In genomic region chr1:65526049-65526556, GRCh38 we compare ENCODE assay signal across 11 cellular contexts.
A peak's percentile ranks its signal among the peaks of the same experiment; 100 is the strongest.
DNase-seq lines count a peak whose midpoint lies in the region; ATAC-seq, FAIRE-seq and TF ChIP-seq lines count a peak whose summit lies in the region.
"Had no signal": no experiment of that assay in that cellular context is flagged by ENCODE, and none has a peak within 500 bp of the region (broad histone marks: within the 10 kb centered on the region; RNA-seq: fewer than 3 reads in every experiment).

No MANE protein-coding gene starts in this region.

- H3K4me3 ChIP-seq in astrocyte (ENCODE audit: insufficient read depth, low read depth, low read length) (no peak overlapping the region), gastrocnemius medialis (peak overlapping the region; percentile 56 to 68 (median 64)), kidney (ENCODE audit: low read length in 2 of 2) (peak overlapping the region in 1 of 2 donors; percentile 52)

- H3K9me3 Mint-ChIP-seq in astrocyte (ENCODE audit: unreplicated experiment), result peaks cover 3% of the 10 kb centered on the region

- FAIRE-seq in astrocyte (lab: Jason Lieb, UNC) (no peak), kidney (lab: Jason Lieb, UNC) (no peak), GM19239 (lab: Jason Lieb, UNC) (no peak)

- intact Hi-C loops in gastrocnemius medialis (cut with DNase I; ENCODE audit: low total_unique reads) (loop anchor here (5.0 kb wide), 1 partner anchor 49 kb away; no protein-coding TSS in a partner anchor), kidney (cut with DNase I) (no loop called here)

- H3K27me3 Mint-ChIP-seq in astrocyte (ENCODE audit: low read depth, unreplicated experiment), result peaks cover 32% of the 10 kb centered on the region

- ATAC-seq in gastrocnemius medialis (peak in 1 of 2 donors; percentile 11), GM21825 (IDR thresholded peaks at IDR 0.05; ENCODE audit: unreplicated experiment) (no peak)

- DNase-seq in GM13977 (ENCODE audit: low spot score), result peak; percentile 11
- DNase-seq in astrocyte (ENCODE audit: low read depth), result no peak
- peak; percentile 20 for DNase-seq in iPS-NIHi7 (ENCODE audit: extremely low spot score)
- DNase-seq in gastrocnemius medialis, result no peak
- DNase-seq in kidney, result no peak
- DNase-seq in activated CD8-positive, alpha-beta memory T cell treated with anti-CD3 and anti-CD28 coated beads, Interleukin-2, amount 50 U/mL, for 48 hours, result no peak
- DNase-seq in GM19239 (ENCODE audit: insufficient read length, low spot score), result no peak
- DNase-seq: activated gamma-delta T cell treated with Interleukin-2 at 50 U/mL for 16 hours, NCI-H526 treated with DMSO at 0.1 percent for 48 hours had no signal

- H2AFZ ChIP-seq in astrocyte (ENCODE audit: low read depth, low read length), result no peak overlapping the region

- H3K9ac ChIP-seq in astrocyte (ENCODE audit: low read length) (no peak overlapping the region), kidney (ENCODE audit: low read length in 2 of 2) (no peak overlapping the region)

- H3K79me2 ChIP-seq in astrocyte (ENCODE audit: insufficient read depth, low read length), result no peaks in the 10 kb centered on the region

- peaks cover 1% of the 10 kb centered on the region for H3K4me1 Mint-ChIP-seq in astrocyte (ENCODE audit: low read depth, unreplicated experiment)

- peak overlapping the region; percentile 77 for H3K4me3 Mint-ChIP-seq in astrocyte (ENCODE audit: unreplicated experiment)

- in situ Hi-C loops in GM13977 (cut with MboI; ENCODE audit: low pct_unique_long_range_greater_than_20kb, low sequenced_read_pairs, unreplicated experiment) (no loop called here), gastrocnemius medialis (cut with MboI; ENCODE audit: low sequenced_read_pairs in 4 of 4) (no loop called here)

- no peaks in the 10 kb centered on the region for H3K36me3 ChIP-seq in astrocyte (ENCODE audit: insufficient read depth, low read length)
- H3K36me3 ChIP-seq in gastrocnemius medialis, result no peaks in the 10 kb centered on the region
- no peaks in the 10 kb centered on the region for H3K36me3 ChIP-seq in kidney (ENCODE audit: control insufficient read depth in 1 of 2, insufficient read depth in 2 of 2, low read length in 2 of 2)
- H3K36me3 ChIP-seq: neutrophil had no signal

- no peaks in the 10 kb centered on the region for H3K9me3 ChIP-seq in astrocyte (ENCODE audit: insufficient read depth, low read depth, low read length)
- H3K9me3 ChIP-seq in gastrocnemius medialis, result no peaks in the 10 kb centered on the region
- no peaks in the 10 kb centered on the region for H3K9me3 ChIP-seq in kidney (ENCODE audit: control insufficient read depth in 1 of 2, low read length in 2 of 2)
- H3K9me3 ChIP-seq: neutrophil had no signal

- no peak for TF ChIP-seq POLR2A in gastrocnemius medialis (IDR thresholded peaks at IDR 0.05)

- H3K27ac Mint-ChIP-seq in astrocyte (ENCODE audit: unreplicated experiment), result no peak overlapping the region

- H3K27me3 ChIP-seq in astrocyte (ENCODE audit: insufficient read depth, low read length), result peaks cover 22% of the 10 kb centered on the region
- peaks cover 23 to 38% (median 29%) of the 10 kb centered on the region in 3 donors for H3K27me3 ChIP-seq in gastrocnemius medialis

- H3K27ac ChIP-seq in astrocyte (ENCODE audit: low read depth, low read length) (no peak overlapping the region), gastrocnemius medialis (peak overlapping the region; percentile 7 to 57 (median 42)), kidney (ENCODE audit: low read depth in 2 of 2, low read length in 2 of 2) (no peak overlapping the region)
- H3K27ac ChIP-seq: neutrophil had no signal

- peak overlapping the region; percentile 90 for H3K4me2 ChIP-seq in astrocyte (ENCODE audit: low read length)

- TF ChIP-seq CTCF in GM13977 (IDR thresholded peaks at IDR 0.05; ENCODE audit: extremely low read depth, insufficient read depth, missing control alignments) (no peak), astrocyte (IDR thresholded peaks at IDR 0.05; ENCODE audit: insufficient read depth, low read depth, low read length) (no peak), gastrocnemius medialis (IDR thresholded peaks at IDR 0.05 in 4 of 5, conservative IDR thresholded peaks at IDR 0.05 in 1 of 5) (no peak), kidney (IDR thresholded peaks at IDR 0.05; ENCODE audit: borderline replicate concordance, extremely low read depth, insufficient read depth) (no peak)

- no peaks in the 10 kb centered on the region for H3K36me3 Mint-ChIP-seq in astrocyte (ENCODE audit: low read depth, unreplicated experiment)

- H3K4me1 ChIP-seq in astrocyte (ENCODE audit: insufficient read depth, low read length) (no peaks in the 10 kb centered on the region), gastrocnemius medialis (peaks cover 0 to 11% of the 10 kb centered on the region in 2 donors), kidney (ENCODE audit: control insufficient read depth in 1 of 2, insufficient read depth in 1 of 2, low read depth in 1 of 2, low read length in 2 of 2) (peaks cover 4 to 6% of the 10 kb centered on the region in 2 donors)

- no peaks in the 10 kb centered on the region for H4K20me1 ChIP-seq in astrocyte (ENCODE audit: insufficient read depth, low read length)

Comparison
In these comparisons a context has a peak if more than half of its experiments do, and no peak if none do; other contexts are left out.
1. DNase-seq: peak in GM13977 (single experiment) and iPS-NIHi7 (single experiment); none in astrocyte (single experiment), gastrocnemius medialis (0 of 2), kidney (single experiment), activated CD8-positive, alpha-beta memory T cell treated with anti-CD3 and anti-CD28 coated beads, Interleukin-2, amount 50 U/mL, for 48 hours (single experiment) and GM19239 (single experiment).
2. H3K27ac ChIP-seq: peak in gastrocnemius medialis (4 of 4); none in astrocyte (single experiment) and kidney (0 of 2).